Comparison of ENCODE assay signal across 8 cellular contexts in genomic region chr5:179762079-179762780, GRCh38. TPM values are rescaled to one million over a fixed set of nuclear protein-coding genes. Genes with fewer than 3 reads are reported as not detected.
DNase-seq lines count a peak whose midpoint lies in the region; ATAC-seq and TF ChIP-seq lines count a peak whose summit lies in the region.

No MANE protein-coding gene starts in this region.

- DNase-seq in AG10803 (ENCODE audit: low read depth) (peak; percentile 83), GM13976 (ENCODE audit: low spot score) (peak; percentile 55), NOMO-1 (lab: John Stamatoyannopoulos, UW; ENCODE audit: unreplicated experiment in 2 of 2) (peak; percentile 51 to 77), body of pancreas (peak in 1 of 4 donors; percentile 22), myocyte (ENCODE audit: low read depth) (peak; percentile 78), erythroblast (lab: John Stamatoyannopoulos, UW) (no peak)

- 31 to 33% methylated on average over 10 of the region's 10 CpGs for WGBS in body of pancreas, 2 donors

- intact Hi-C loops in body of pancreas (cut with DNase I) = no loop called here

- peaks cover 0 to 10% of the 10 kb centered on the region in 2 donors for H3K36me3 ChIP-seq in body of pancreas (replicated peaks in 1 of 2; ENCODE audit: insufficient read depth in 1 of 2, low read depth in 2 of 2)

- no peak overlapping the region; the same call in 1 of the 2 replicates for H3K4me3 ChIP-seq in AG10803 (ENCODE audit: low read length)
- H3K4me3 ChIP-seq in body of pancreas = no peak overlapping the region

- TF ChIP-seq POLR2A in body of pancreas (IDR thresholded peaks at IDR 0.05) (no peak), erythroblast (IDR thresholded peaks at IDR 0.05; ENCODE audit: low read length) (no peak)

- no peaks in the 10 kb centered on the region for H3K9me3 ChIP-seq in body of pancreas

- peaks cover 72% of the 10 kb centered on the region for H3K4me1 ChIP-seq in body of pancreas

- peak overlapping the region in 3 of 4 donors; percentile 4 to 66 (median 54) for H3K27ac ChIP-seq in body of pancreas

- no peaks in the 10 kb centered on the region for H3K27me3 ChIP-seq in body of pancreas

- ATAC-seq in body of pancreas (peak; percentile 22), GM21423 (IDR thresholded peaks at IDR 0.05; ENCODE audit: unreplicated experiment) (no peak), HG02759 (IDR thresholded peaks at IDR 0.05; ENCODE audit: unreplicated experiment) (no peak)

- in situ Hi-C loops in GM13976 (cut with MboI; ENCODE audit: low sequenced_read_pairs, unreplicated experiment) = no loop called here

- no peak for TF ChIP-seq CTCF in AG10803 (conservative IDR thresholded peaks at IDR 0.05; ENCODE audit: low read length)
- TF ChIP-seq CTCF in GM13976 (IDR thresholded peaks at IDR 0.05; ENCODE audit: borderline replicate concordance, control extremely low read depth, extremely low read depth, insufficient read depth, missing control alignments) = no peak
- TF ChIP-seq CTCF in body of pancreas (IDR thresholded peaks at IDR 0.05) = no peak

RNA-seq across cellular contexts. Expression of gene MAML1, which starts 29.6 kb away (rescaled TPM):
- total RNA-seq in body of pancreas = 10 to 100 TPM; 18.1 to 18.2 TPM
- total RNA-seq in myocyte = 13.8 and 14.0 TPM in 2 replicates
- 13.2 TPM for polyA plus RNA-seq in myocyte (2012)

RNA-seq across cellular contexts. Expression of gene LTC4S, which starts 31.6 kb away (rescaled TPM):
- total RNA-seq in body of pancreas (10 to 100 TPM; 10.6 to 16.2 TPM), myocyte (0.94 and 1.0 TPM in 2 replicates)
- 0.58 TPM for polyA plus RNA-seq in myocyte (2012)

RNA-seq across cellular contexts. Expression of gene MGAT4B, which starts 44.4 kb away (rescaled TPM):
- total RNA-seq in body of pancreas (10 to 100 TPM; 89.0 to 90.0 TPM), myocyte (125 and 135 TPM in 2 replicates)
- polyA plus RNA-seq in myocyte (2012) = 314 TPM

RNA-seq across cellular contexts. Expression of gene SQSTM1, which starts 58.5 kb away (rescaled TPM):
- total RNA-seq in body of pancreas = 100 to 1,000 TPM; 249 to 606 TPM
- total RNA-seq in myocyte = 551 and 593 TPM in 2 replicates
- 797 TPM for polyA plus RNA-seq in myocyte (2012)

Comparison
In these comparisons a context has a peak if more than half of its experiments do, and no peak if none do; other contexts are left out.
1. DNase-seq: peak in AG10803 (single experiment), GM13976 (single experiment), NOMO-1 (2 of 2) and myocyte (single experiment); none in erythroblast (0 of 2).